8 cellular contexts compared by ENCODE assay signal in the genomic region with DNA sequence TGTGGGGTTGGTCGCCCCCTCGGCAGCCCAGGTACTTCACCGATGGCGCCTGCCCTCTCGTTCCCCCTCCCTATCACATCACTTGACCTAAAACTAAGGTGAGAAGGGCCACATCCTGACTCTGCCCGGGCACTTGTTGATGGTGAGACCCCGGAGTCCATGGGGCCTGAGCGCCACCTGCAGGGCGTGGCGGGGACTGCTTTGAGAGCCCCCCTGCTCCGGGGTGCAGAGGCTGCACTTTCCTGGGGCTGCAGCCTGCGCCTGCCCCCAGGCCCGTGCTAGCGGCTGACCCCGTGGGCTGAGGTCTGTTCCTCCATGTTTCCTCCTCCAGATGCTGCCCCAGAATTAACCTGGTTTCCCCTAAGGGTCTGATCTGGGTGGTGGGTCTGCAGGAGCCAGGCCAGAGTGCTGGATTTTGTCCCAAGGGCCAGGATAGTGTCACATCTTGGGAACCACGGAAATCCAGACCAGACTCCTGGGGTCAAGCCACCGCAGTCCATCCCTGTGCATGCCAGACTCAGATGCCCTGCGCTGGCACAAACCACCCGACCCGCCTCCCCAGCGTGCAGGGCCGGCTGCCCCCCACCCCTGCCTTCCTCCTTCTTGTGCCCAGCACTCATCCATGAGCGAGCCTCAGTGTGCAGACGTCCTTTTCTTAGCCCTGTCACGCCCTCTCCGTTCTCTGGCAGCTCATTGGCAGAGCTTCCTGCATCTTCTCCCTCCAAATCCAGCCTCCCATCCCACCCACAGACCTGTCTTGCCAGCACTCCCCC. TPM values are rescaled to one million over a fixed set of nuclear protein-coding genes. Genes with fewer than 3 reads are reported as not detected.
DNase-seq lines count a peak whose midpoint lies in the region; ATAC-seq and TF ChIP-seq lines count a peak whose summit lies in the region.

No MANE protein-coding gene starts in this region.

- 57% methylated on average over 21 of the region's 26 CpGs for WGBS in SK-N-SH (ENCODE audit: low lambda C conversion rate)
- WGBS in ovary, 3 donors = 43 to 52% (median 47%) methylated on average over 15 to 26 of the region's 26 CpGs

- peaks cover 49% of the 10 kb centered on the region for H3K79me2 ChIP-seq in SK-N-SH (ENCODE audit: insufficient read depth)

- H3K27me3 ChIP-seq in SK-N-SH (ENCODE audit: insufficient read depth) (no peaks in the 10 kb centered on the region), ovary (no peaks in the 10 kb centered on the region)

- peaks cover 4% of the 10 kb centered on the region for H3F3A ChIP-seq in SK-N-SH (replicated peaks; ENCODE audit: insufficient read depth)

- CTCF ChIA-PET in SK-N-SH (lab: Yijun Ruan, JAX) = interaction anchor here (0.7 to 12.8 kb wide), 11 partner anchors 9 to 294 kb away, joined by 3 to 133 read pairs (median 3); no protein-coding TSS in a partner anchor

- ATAC-seq in SK-N-SH treated with all-trans-retinoic acid at 6 μM for 48 hours = no peak
- no peak for ATAC-seq in GM18498 (IDR thresholded peaks at IDR 0.05; ENCODE audit: unreplicated experiment)
- no peak for ATAC-seq in HG02840 (IDR thresholded peaks at IDR 0.05; ENCODE audit: low FRiP score, unreplicated experiment)

- no peak for TF ChIP-seq POLR2A in ovary (IDR thresholded peaks at IDR 0.05)

- peak; percentile 82 for TF ChIP-seq RAD21 in SK-N-SH (IDR thresholded peaks at IDR 0.05; ENCODE audit: low read length)

- no peaks in the 10 kb centered on the region for H3K9me2 ChIP-seq in SK-N-SH

- peak overlapping the region in 1 of 2 experiments; percentile 44; a peak in 1 of 4 replicates for H3K27ac ChIP-seq in SK-N-SH (ENCODE audit: low read depth in 2 of 2, low read length in 1 of 2)
- H3K27ac ChIP-seq in ovary = no peak overlapping the region

- H3K36me3 ChIP-seq in SK-N-SH (replicated peaks in 1 of 2; ENCODE audit: control insufficient read depth in 1 of 2, insufficient read depth in 2 of 2, low read length in 1 of 2) (peaks cover 0 to 36% of the 10 kb centered on the region in 2 experiments), ovary (no peaks in the 10 kb centered on the region)

- no peak overlapping the region for H2AFZ ChIP-seq in SK-N-SH (ENCODE audit: low read depth)

- H3K4me1 ChIP-seq in SK-N-SH (ENCODE audit: control insufficient read depth in 1 of 2, insufficient read depth in 2 of 2, low read depth in 1 of 2, low read length in 1 of 2) (peaks cover 0 to 57% of the 10 kb centered on the region in 2 experiments; a peak in 2 of 4 replicates), ovary (ENCODE audit: insufficient read depth) (peaks cover 5% of the 10 kb centered on the region)

- H3K4me2 ChIP-seq in SK-N-SH = no peak overlapping the region

- H3K9me3 ChIP-seq in SK-N-SH = no peaks in the 10 kb centered on the region
- H3K9me3 ChIP-seq in ovary = no peaks in the 10 kb centered on the region

- no peak overlapping the region for H3K4me3 ChIP-seq in SK-N-SH (ENCODE audit: low read depth in 2 of 2, low read length in 1 of 2)
- no peak overlapping the region for H3K4me3 ChIP-seq in epithelial cell of esophagus (ENCODE audit: low read length)
- no peak overlapping the region for H3K4me3 ChIP-seq in ovary

- TF ChIP-seq EP300 in SK-N-SH (IDR thresholded peaks at IDR 0.05; ENCODE audit: borderline replicate concordance in 1 of 2, low read depth in 1 of 2, low read length in 1 of 2) (no peak), ovary (IDR thresholded peaks at IDR 0.05) (no peak)

- POLR2A ChIA-PET in SK-N-SH (lab: Yijun Ruan, JAX) = no interaction called here

- intact Hi-C loops in ovary (cut with DNase I) = loop anchor here in 2 of 4 donors (2.0 to 5.0 kb wide), 2 partner anchors 99 to 100 kb away; no protein-coding TSS in a partner anchor

- peak; percentile 89 for TF ChIP-seq CTCF in SK-N-SH (IDR thresholded peaks at IDR 0.05)
- peak; percentile 71 for TF ChIP-seq CTCF in epithelial cell of esophagus (IDR thresholded peaks at IDR 0.05; ENCODE audit: insufficient read depth, low read depth, low read length, missing control alignments)
- peak; percentile 49 to 58 (median 58) for TF ChIP-seq CTCF in ovary (IDR thresholded peaks at IDR 0.05)

- peaks cover 13% of the 10 kb centered on the region for H4K20me1 ChIP-seq in SK-N-SH (ENCODE audit: insufficient read depth)

- peak; percentile 96 for DNase-seq in SK-N-SH
- peak; percentile 20 for DNase-seq in NCI-H2196 treated with DMSO at 0.1 percent for 48 hours (lab: John Stamatoyannopoulos, UW; ENCODE audit: unreplicated experiment)
- peak; percentile 59 for DNase-seq in activated T-cell treated with anti-CD3 and anti-CD28 coated beads for 1 hour (ENCODE audit: low read depth)
- peak; percentile 40 for DNase-seq in epithelial cell of esophagus (ENCODE audit: low read depth)
- peak in 3 of 5 donors; percentile 64 to 77 (median 64) for DNase-seq in ovary

- H3K9ac ChIP-seq in SK-N-SH = no peak overlapping the region

TF ChIP-seq in SK-N-SH, 30 proteins besides CTCF, POLR2A, EP300 and RAD21 (continues in another document):
- TF ChIP-seq RCOR1 (IDR thresholded peaks at IDR 0.05; ENCODE audit: low read length) = 0 out of 2 replicates have a peak, but pooled peaks have one; percentile 22
- TF ChIP-seq, protein P1, sequence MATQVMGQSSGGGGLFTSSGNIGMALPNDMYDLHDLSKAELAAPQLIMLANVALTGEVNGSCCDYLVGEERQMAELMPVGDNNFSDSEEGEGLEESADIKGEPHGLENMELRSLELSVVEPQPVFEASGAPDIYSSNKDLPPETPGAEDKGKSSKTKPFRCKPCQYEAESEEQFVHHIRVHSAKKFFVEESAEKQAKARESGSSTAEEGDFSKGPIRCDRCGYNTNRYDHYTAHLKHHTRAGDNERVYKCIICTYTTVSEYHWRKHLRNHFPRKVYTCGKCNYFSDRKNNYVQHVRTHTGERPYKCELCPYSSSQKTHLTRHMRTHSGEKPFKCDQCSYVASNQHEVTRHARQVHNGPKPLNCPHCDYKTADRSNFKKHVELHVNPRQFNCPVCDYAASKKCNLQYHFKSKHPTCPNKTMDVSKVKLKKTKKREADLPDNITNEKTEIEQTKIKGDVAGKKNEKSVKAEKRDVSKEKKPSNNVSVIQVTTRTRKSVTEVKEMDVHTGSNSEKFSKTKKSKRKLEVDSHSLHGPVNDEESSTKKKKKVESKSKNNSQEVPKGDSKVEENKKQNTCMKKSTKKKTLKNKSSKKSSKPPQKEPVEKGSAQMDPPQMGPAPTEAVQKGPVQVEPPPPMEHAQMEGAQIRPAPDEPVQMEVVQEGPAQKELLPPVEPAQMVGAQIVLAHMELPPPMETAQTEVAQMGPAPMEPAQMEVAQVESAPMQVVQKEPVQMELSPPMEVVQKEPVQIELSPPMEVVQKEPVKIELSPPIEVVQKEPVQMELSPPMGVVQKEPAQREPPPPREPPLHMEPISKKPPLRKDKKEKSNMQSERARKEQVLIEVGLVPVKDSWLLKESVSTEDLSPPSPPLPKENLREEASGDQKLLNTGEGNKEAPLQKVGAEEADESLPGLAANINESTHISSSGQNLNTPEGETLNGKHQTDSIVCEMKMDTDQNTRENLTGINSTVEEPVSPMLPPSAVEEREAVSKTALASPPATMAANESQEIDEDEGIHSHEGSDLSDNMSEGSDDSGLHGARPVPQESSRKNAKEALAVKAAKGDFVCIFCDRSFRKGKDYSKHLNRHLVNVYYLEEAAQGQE (IDR thresholded peaks at IDR 0.05; ENCODE audit: low read depth, low read length) = no peak

TF ChIP-seq in SK-N-SH treated with all-trans-retinoic acid at 6 μM for 48 hours, 23 proteins besides CTCF, POLR2A, EP300 and RAD21 (continues in another document):
- no peak for TF ChIP-seq ZC3H10 (CRISPR knock-in tag; IDR thresholded peaks at IDR 0.05)
- no peak for TF ChIP-seq OSR1 (CRISPR knock-in tag; IDR thresholded peaks at IDR 0.05)
- no peak for TF ChIP-seq TCF4 (CRISPR knock-in tag; IDR thresholded peaks at IDR 0.05; ENCODE audit: borderline replicate concordance)
- TF ChIP-seq ZNF8 (CRISPR knock-in tag; IDR thresholded peaks at IDR 0.05) = no peak
- TF ChIP-seq ZNF70 (CRISPR knock-in tag; IDR thresholded peaks at IDR 0.05) = no peak
- TF ChIP-seq, protein P2, sequence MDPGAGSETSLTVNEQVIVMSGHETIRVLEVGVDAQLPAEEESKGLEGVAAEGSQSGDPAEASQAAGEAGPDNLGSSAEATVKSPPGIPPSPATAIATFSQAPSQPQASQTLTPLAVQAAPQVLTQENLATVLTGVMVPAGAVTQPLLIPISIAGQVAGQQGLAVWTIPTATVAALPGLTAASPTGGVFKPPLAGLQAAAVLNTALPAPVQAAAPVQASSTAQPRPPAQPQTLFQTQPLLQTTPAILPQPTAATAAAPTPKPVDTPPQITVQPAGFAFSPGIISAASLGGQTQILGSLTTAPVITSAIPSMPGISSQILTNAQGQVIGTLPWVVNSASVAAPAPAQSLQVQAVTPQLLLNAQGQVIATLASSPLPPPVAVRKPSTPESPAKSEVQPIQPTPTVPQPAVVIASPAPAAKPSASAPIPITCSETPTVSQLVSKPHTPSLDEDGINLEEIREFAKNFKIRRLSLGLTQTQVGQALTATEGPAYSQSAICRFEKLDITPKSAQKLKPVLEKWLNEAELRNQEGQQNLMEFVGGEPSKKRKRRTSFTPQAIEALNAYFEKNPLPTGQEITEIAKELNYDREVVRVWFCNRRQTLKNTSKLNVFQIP (CRISPR knock-in tag; IDR thresholded peaks at IDR 0.05; ENCODE audit: borderline replicate concordance, low read depth) = no peak
- TF ChIP-seq ZNF565 (CRISPR knock-in tag; conservative IDR thresholded peaks at IDR 0.05; ENCODE audit: low read depth) = no peak
- TF ChIP-seq ISL1 (CRISPR knock-in tag; IDR thresholded peaks at IDR 0.05) = no peak
- TF ChIP-seq RARB (CRISPR knock-in tag; IDR thresholded peaks at IDR 0.05) = no peak
- no peak for TF ChIP-seq BACH2 (CRISPR knock-in tag; IDR thresholded peaks at IDR 0.05; ENCODE audit: borderline replicate concordance)

RNA-seq across cellular contexts. Expression of gene NDUFAF8, which starts 2.7 kb away (rescaled TPM):
- 194 and 229 TPM in 2 replicates for polyA plus RNA-seq in SK-N-SH (2012; rRNA removed)
- 230 and 349 TPM in 2 replicates for polyA plus RNA-seq in SK-N-SH (2012; cell fraction: cytosol; rRNA removed)
- polyA plus RNA-seq in SK-N-SH (2012; cell fraction: nucleus; rRNA removed) = 139 and 227 TPM in 2 replicates
- total RNA-seq in ovary = 10 to 100 TPM; 26.6 to 66.3 (median 33.9) TPM
- 10 to 100 TPM; 14.6 to 53.4 TPM for polyA plus RNA-seq in ovary

RNA-seq across cellular contexts. Expression of gene TEPSIN, which starts 3.0 kb away (rescaled TPM):
- polyA plus RNA-seq in SK-N-SH (2012; rRNA removed) (35.3 and 36.1 TPM in 2 replicates), ovary (10 to 100 TPM in 1 of 2 donors, 1 to 10 TPM in 1; 2.5 to 21.8 TPM)
- polyA plus RNA-seq in SK-N-SH (2012; cell fraction: cytosol; rRNA removed) = 4.6 and 9.6 TPM in 2 replicates
- 379 and 617 TPM in 2 replicates for polyA plus RNA-seq in SK-N-SH (2012; cell fraction: nucleus; rRNA removed)
- 10 to 100 TPM; 15.8 to 30.2 (median 25.3) TPM for total RNA-seq in ovary

RNA-seq across cellular contexts. Expression of gene CEP131, which starts 19.1 kb away (rescaled TPM):
- polyA plus RNA-seq in SK-N-SH (2012; rRNA removed) = 26.5 and 34.8 TPM in 2 replicates
- polyA plus RNA-seq in SK-N-SH (2012; cell fraction: cytosol; rRNA removed) = 12.9 and 16.3 TPM in 2 replicates
- 196 and 378 TPM in 2 replicates for polyA plus RNA-seq in SK-N-SH (2012; cell fraction: nucleus; rRNA removed)
- 10 to 100 TPM in 3 of 7 donors, 1 to 10 TPM in 4; 5.5 to 10.7 (median 8.8) TPM for total RNA-seq in ovary
- 1 to 10 TPM in 1 of 2 donors, under 1 TPM in 1; 0.22 to 9.9 TPM for polyA plus RNA-seq in ovary

RNA-seq across cellular contexts. Expression of gene SLC38A10, which starts 53.3 kb away (rescaled TPM):
- polyA plus RNA-seq in SK-N-SH (2012; rRNA removed) (64.3 and 82.2 TPM in 2 replicates), ovary (10 to 100 TPM; 11.5 to 57.7 TPM)
- polyA plus RNA-seq in SK-N-SH (2012; cell fraction: cytosol; rRNA removed) = 29.3 and 49.2 TPM in 2 replicates
- 190 and 211 TPM in 2 replicates for polyA plus RNA-seq in SK-N-SH (2012; cell fraction: nucleus; rRNA removed)
- 10 to 100 TPM; 46.6 to 75.7 (median 68.8) TPM for total RNA-seq in ovary

Comparison
In these comparisons a context has a peak if more than half of its experiments do, and no peak if none do; other contexts are left out.
1. DNase-seq: peak in every context shown above with its lines; median percentile 96 in SK-N-SH; 64 in ovary; 59 in activated T-cell treated with anti-CD3 and anti-CD28 coated beads for 1 hour; 40 in epithelial cell of esophagus; 20 in NCI-H2196 treated with DMSO at 0.1 percent for 48 hours.